ENCODE assay signal across 8 cellular contexts in the genomic region with DNA sequence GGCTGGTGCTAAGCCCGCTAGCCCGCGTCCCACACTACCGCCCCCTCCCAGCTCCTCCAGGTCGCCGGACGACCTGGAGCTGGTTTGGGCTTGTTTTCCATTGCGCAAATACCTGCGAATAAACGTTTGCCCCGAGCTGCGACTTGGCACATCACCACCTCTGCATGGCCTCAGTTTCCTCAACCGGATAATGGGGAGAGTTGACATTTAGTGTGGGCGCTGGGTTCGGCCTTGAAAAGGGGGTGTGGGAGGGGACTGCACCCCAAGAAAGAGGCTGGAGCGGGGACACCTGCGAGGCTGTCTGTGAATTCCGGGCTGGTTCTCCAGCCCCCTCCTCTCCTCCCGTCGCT. TPM values are rescaled to one million over a fixed set of nuclear protein-coding genes. Genes with fewer than 3 reads are reported as not detected.
DNase-seq lines count a peak whose midpoint lies in the region; ATAC-seq and TF ChIP-seq lines count a peak whose summit lies in the region.

No MANE protein-coding gene starts in this region.

- DNase-seq in SK-N-SH (no peak), RWPE2 (ENCODE audit: low spot score) (no peak), epithelial cell of esophagus (ENCODE audit: low read depth) (peak; percentile 74), osteocyte (ENCODE audit: extremely low spot score, unreplicated experiment) (no peak), NCI-H187 (lab: John Stamatoyannopoulos, UW) (no peak)

- H3K4me3 Mint-ChIP-seq in osteocyte (ENCODE audit: unreplicated experiment), result peak overlapping the region; percentile 77

- H3K9me2 ChIP-seq in SK-N-SH, result no peaks in the 10 kb centered on the region

- H3K4me1 ChIP-seq in SK-N-SH (ENCODE audit: control insufficient read depth in 1 of 2, insufficient read depth in 2 of 2, low read depth in 1 of 2, low read length in 1 of 2) (peaks cover 8 to 24% of the 10 kb centered on the region in 2 experiments; a peak in 2 of 4 replicates), RWPE2 (ENCODE audit: insufficient read depth, poor library complexity, severe bottlenecking) (peaks cover 6% of the 10 kb centered on the region)

- no peak for TF ChIP-seq CTCF in SK-N-SH (IDR thresholded peaks at IDR 0.05)
- no peak for TF ChIP-seq CTCF in RWPE2 (IDR thresholded peaks at IDR 0.05; ENCODE audit: poor library complexity, severe bottlenecking)
- no peak for TF ChIP-seq CTCF in epithelial cell of esophagus (IDR thresholded peaks at IDR 0.05; ENCODE audit: insufficient read depth, low read depth, low read length, missing control alignments)
- TF ChIP-seq CTCF in osteocyte (IDR thresholded peaks at IDR 0.05), result no peak

- ATAC-seq in SK-N-SH treated with all-trans-retinoic acid at 6 μM for 48 hours, result no peak; the same call in 2 of the 3 replicates
- peak; percentile 25 for ATAC-seq in RWPE2 (ENCODE audit: low read depth)
- ATAC-seq in GM18520 (IDR thresholded peaks at IDR 0.05; ENCODE audit: unreplicated experiment), result no peak
- no peak for ATAC-seq in HG02840 (IDR thresholded peaks at IDR 0.05; ENCODE audit: low FRiP score, unreplicated experiment)

- no peak for TF ChIP-seq RAD21 in SK-N-SH (IDR thresholded peaks at IDR 0.05; ENCODE audit: low read length)

- CTCF ChIA-PET in SK-N-SH (lab: Yijun Ruan, JAX), result interaction anchor here (1.2 to 5.1 kb wide), 6 partner anchors 12 to 118 kb away, joined by 3 to 67 read pairs (median 5); partner anchors contain the start of genes JUND and LSM4

- H3K36me3 Mint-ChIP-seq in osteocyte (ENCODE audit: unreplicated experiment), result no peaks in the 10 kb centered on the region

- H2AFZ ChIP-seq in SK-N-SH (ENCODE audit: low read depth), result peak overlapping the region; percentile 64

- H3K4me1 Mint-ChIP-seq in osteocyte (ENCODE audit: unreplicated experiment), result peaks cover 57% of the 10 kb centered on the region

- WGBS in SK-N-SH (ENCODE audit: low lambda C conversion rate), result 0% methylated on average over 13 of the region's 20 CpGs

- no peaks in the 10 kb centered on the region for H3K27me3 Mint-ChIP-seq in osteocyte (ENCODE audit: unreplicated experiment)

- H3K27ac Mint-ChIP-seq in osteocyte (ENCODE audit: unreplicated experiment), result peak overlapping the region; percentile 96

- H3K27me3 ChIP-seq in SK-N-SH (ENCODE audit: insufficient read depth), result no peaks in the 10 kb centered on the region
- H3K27me3 ChIP-seq in RWPE2 (ENCODE audit: insufficient read depth, poor library complexity, severe bottlenecking), result no peaks in the 10 kb centered on the region

- H3K36me3 ChIP-seq in SK-N-SH (replicated peaks in 1 of 2; ENCODE audit: control insufficient read depth in 1 of 2, insufficient read depth in 2 of 2, low read length in 1 of 2) (no peaks in the 10 kb centered on the region), RWPE2 (ENCODE audit: low read depth) (no peaks in the 10 kb centered on the region)

- H3K4me3 ChIP-seq in SK-N-SH (ENCODE audit: low read depth in 2 of 2, low read length in 1 of 2), result peak overlapping the region; percentile 58 to 71
- peak overlapping the region; percentile 31 for H3K4me3 ChIP-seq in RWPE2 (ENCODE audit: severe bottlenecking)
- peak overlapping the region; percentile 28 for H3K4me3 ChIP-seq in epithelial cell of esophagus (ENCODE audit: low read length)

- no peaks in the 10 kb centered on the region for H3K79me2 ChIP-seq in SK-N-SH (ENCODE audit: insufficient read depth)

- peaks cover 28% of the 10 kb centered on the region for H3F3A ChIP-seq in SK-N-SH (replicated peaks; ENCODE audit: insufficient read depth)

- peak overlapping the region; percentile 96 for H3K4me2 ChIP-seq in SK-N-SH

- H3K9ac ChIP-seq in SK-N-SH, result peak overlapping the region; percentile 80

- H3K27ac ChIP-seq in SK-N-SH (ENCODE audit: low read depth in 2 of 2, low read length in 1 of 2), result peak overlapping the region; percentile 72 to 94
- H3K27ac ChIP-seq in RWPE2 (ENCODE audit: poor library complexity, severe bottlenecking), result peak overlapping the region; percentile 64

- POLR2A ChIA-PET in SK-N-SH (lab: Yijun Ruan, JAX), result interaction anchor here (0.7 to 3.8 kb wide), 10 partner anchors 9 to 127 kb away, joined by 3 to 112 read pairs (median 4); partner anchors contain the start of genes JUND, LSM4 and SSBP4

- H4K20me1 ChIP-seq in SK-N-SH (ENCODE audit: insufficient read depth), result no peaks in the 10 kb centered on the region

- no peaks in the 10 kb centered on the region for H3K9me3 ChIP-seq in SK-N-SH
- no peaks in the 10 kb centered on the region for H3K9me3 ChIP-seq in RWPE2 (ENCODE audit: severe bottlenecking)

- TF ChIP-seq EP300 in SK-N-SH (IDR thresholded peaks at IDR 0.05; ENCODE audit: borderline replicate concordance in 1 of 2, low read depth in 1 of 2, low read length in 1 of 2), result no peak

- H3K9me3 Mint-ChIP-seq in osteocyte (ENCODE audit: unreplicated experiment), result no peaks in the 10 kb centered on the region

TF ChIP-seq in SK-N-SH, 30 proteins besides CTCF, POLR2A, EP300 and RAD21 (continues in another document):
- TF ChIP-seq RFX5 (IDR thresholded peaks at IDR 0.05; ENCODE audit: low read length) (no peak), NFIC (IDR thresholded peaks at IDR 0.05; ENCODE audit: borderline replicate concordance) (no peak), SIN3A (IDR thresholded peaks at IDR 0.05; ENCODE audit: borderline replicate concordance, low read depth, low read length) (no peak), FOXJ3 (CRISPR knock-in tag; IDR thresholded peaks at IDR 0.05) (no peak), TAF1 (IDR thresholded peaks at IDR 0.05; ENCODE audit: borderline replicate concordance, low read depth, low read length) (no peak), ELF1 (IDR thresholded peaks at IDR 0.05) (no peak), JUND (IDR thresholded peaks at IDR 0.05) (no peak)
- TF ChIP-seq, protein P1, sequence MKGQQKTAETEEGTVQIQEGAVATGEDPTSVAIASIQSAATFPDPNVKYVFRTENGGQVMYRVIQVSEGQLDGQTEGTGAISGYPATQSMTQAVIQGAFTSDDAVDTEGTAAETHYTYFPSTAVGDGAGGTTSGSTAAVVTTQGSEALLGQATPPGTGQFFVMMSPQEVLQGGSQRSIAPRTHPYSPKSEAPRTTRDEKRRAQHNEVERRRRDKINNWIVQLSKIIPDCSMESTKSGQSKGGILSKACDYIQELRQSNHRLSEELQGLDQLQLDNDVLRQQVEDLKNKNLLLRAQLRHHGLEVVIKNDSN (IDR thresholded peaks at IDR 0.05; ENCODE audit: borderline replicate concordance, low read depth), result no peak

TF ChIP-seq in SK-N-SH treated with all-trans-retinoic acid at 6 μM for 48 hours, 23 proteins besides CTCF, POLR2A, EP300 and RAD21 (continues in another document):
- TF ChIP-seq ZC3H10 (CRISPR knock-in tag; IDR thresholded peaks at IDR 0.05), result no peak
- no peak for TF ChIP-seq GLIS3 (CRISPR knock-in tag; IDR thresholded peaks at IDR 0.05)
- TF ChIP-seq, protein P2, sequence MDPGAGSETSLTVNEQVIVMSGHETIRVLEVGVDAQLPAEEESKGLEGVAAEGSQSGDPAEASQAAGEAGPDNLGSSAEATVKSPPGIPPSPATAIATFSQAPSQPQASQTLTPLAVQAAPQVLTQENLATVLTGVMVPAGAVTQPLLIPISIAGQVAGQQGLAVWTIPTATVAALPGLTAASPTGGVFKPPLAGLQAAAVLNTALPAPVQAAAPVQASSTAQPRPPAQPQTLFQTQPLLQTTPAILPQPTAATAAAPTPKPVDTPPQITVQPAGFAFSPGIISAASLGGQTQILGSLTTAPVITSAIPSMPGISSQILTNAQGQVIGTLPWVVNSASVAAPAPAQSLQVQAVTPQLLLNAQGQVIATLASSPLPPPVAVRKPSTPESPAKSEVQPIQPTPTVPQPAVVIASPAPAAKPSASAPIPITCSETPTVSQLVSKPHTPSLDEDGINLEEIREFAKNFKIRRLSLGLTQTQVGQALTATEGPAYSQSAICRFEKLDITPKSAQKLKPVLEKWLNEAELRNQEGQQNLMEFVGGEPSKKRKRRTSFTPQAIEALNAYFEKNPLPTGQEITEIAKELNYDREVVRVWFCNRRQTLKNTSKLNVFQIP (CRISPR knock-in tag; IDR thresholded peaks at IDR 0.05; ENCODE audit: borderline replicate concordance, low read depth), result no peak
- no peak; the same call in 1 of the 2 replicates for TF ChIP-seq CSRNP3 (CRISPR knock-in tag; IDR thresholded peaks at IDR 0.05)
- no peak for TF ChIP-seq TCF4 (CRISPR knock-in tag; IDR thresholded peaks at IDR 0.05; ENCODE audit: borderline replicate concordance)
- TF ChIP-seq ZFP3 (CRISPR knock-in tag; IDR thresholded peaks at IDR 0.05), result no peak; the same call in 1 of the 2 replicates

RNA-seq across cellular contexts. Expression of gene JUND, which starts 11.0 kb away (rescaled TPM):
- 92.5 and 115 TPM in 2 replicates for polyA plus RNA-seq in SK-N-SH (2012; rRNA removed)
- polyA plus RNA-seq in SK-N-SH (2012; cell fraction: cytosol; rRNA removed), result 55.4 and 101 TPM in 2 replicates
- 125 and 131 TPM in 2 replicates for polyA plus RNA-seq in SK-N-SH (2012; cell fraction: nucleus; rRNA removed)
- 203 and 241 TPM in 2 replicates for total RNA-seq in osteocyte

RNA-seq across cellular contexts. Expression of gene IQCN, which starts 18.2 kb away (rescaled TPM):
- polyA plus RNA-seq in SK-N-SH (2012; rRNA removed), result 1.9 and 2.5 TPM in 2 replicates
- 0.19 and 0.41 TPM in 2 replicates for polyA plus RNA-seq in SK-N-SH (2012; cell fraction: cytosol; rRNA removed)
- polyA plus RNA-seq in SK-N-SH (2012; cell fraction: nucleus; rRNA removed), result 16.0 and 19.5 TPM in 2 replicates
- 6.9 and 10.4 TPM in 2 replicates for total RNA-seq in osteocyte

RNA-seq across cellular contexts. Expression of gene LSM4, which starts 30.4 kb away (rescaled TPM):
- 235 and 277 TPM in 2 replicates for polyA plus RNA-seq in SK-N-SH (2012; rRNA removed)
- 193 and 249 TPM in 2 replicates for polyA plus RNA-seq in SK-N-SH (2012; cell fraction: cytosol; rRNA removed)
- 104 and 192 TPM in 2 replicates for polyA plus RNA-seq in SK-N-SH (2012; cell fraction: nucleus; rRNA removed)
- total RNA-seq in osteocyte, result 92.1 and 98.1 TPM in 2 replicates

RNA-seq across cellular contexts. Expression of gene PGPEP1, which starts 48.0 kb away (rescaled TPM):
- polyA plus RNA-seq in SK-N-SH (2012; rRNA removed), result 13.8 and 13.9 TPM in 2 replicates
- 6.6 and 6.9 TPM in 2 replicates for polyA plus RNA-seq in SK-N-SH (2012; cell fraction: cytosol; rRNA removed)
- polyA plus RNA-seq in SK-N-SH (2012; cell fraction: nucleus; rRNA removed), result 29.5 and 30.2 TPM in 2 replicates
- 36.1 and 38.5 TPM in 2 replicates for total RNA-seq in osteocyte
